ENCODE assay signal across 1 cellular context in the genomic region with DNA sequence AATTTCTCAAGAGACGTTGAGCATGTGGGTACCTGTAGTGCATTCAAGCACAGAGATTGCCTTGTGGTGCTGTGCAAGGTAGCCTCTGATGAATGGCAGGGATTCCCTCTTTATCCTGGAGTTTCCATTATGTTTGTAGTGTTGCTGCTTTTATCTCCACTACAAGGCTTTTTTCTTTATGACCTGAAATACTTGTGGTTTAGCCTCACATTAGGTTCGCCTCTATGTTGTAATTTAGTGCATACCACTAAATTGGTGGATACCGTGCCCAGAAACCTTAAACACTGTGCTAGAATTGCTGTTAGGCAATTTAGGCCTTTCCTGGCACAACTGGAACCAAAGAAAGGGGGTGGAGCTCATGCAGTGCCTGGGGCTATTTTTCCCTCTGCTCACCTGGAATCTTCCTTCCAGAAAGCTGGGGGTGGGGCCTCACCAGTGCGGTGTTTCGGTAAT.
A peak's percentile ranks its signal among the peaks of the same experiment; 100 is the strongest.
TF ChIP-seq lines count a peak whose summit lies in the region.

No MANE protein-coding gene starts in this region.

TF ChIP-seq in HEK293, 187 proteins besides CTCF, POLR2A, EP300 and RAD21 (continued from another document):
- TF ChIP-seq ZNF10 (tag by site-specific recombination; IDR thresholded peaks at IDR 0.05) (0 out of 2 replicates have a peak, but pooled peaks have one; percentile 12), ZNF660 (tag by site-specific recombination; IDR thresholded peaks at IDR 0.05) (no peak), ZNF837 (tag by site-specific recombination; IDR thresholded peaks at IDR 0.05) (no peak), ZNF184 (tag by site-specific recombination; IDR thresholded peaks at IDR 0.05) (no peak), KLF8 (tag by site-specific recombination; IDR thresholded peaks at IDR 0.05) (peak; percentile 26; the same call in 1 of the 2 replicates), ZNF560 (tag by site-specific recombination; IDR thresholded peaks at IDR 0.05; ENCODE audit: borderline replicate concordance) (no peak)
- TF ChIP-seq, protein P1, sequence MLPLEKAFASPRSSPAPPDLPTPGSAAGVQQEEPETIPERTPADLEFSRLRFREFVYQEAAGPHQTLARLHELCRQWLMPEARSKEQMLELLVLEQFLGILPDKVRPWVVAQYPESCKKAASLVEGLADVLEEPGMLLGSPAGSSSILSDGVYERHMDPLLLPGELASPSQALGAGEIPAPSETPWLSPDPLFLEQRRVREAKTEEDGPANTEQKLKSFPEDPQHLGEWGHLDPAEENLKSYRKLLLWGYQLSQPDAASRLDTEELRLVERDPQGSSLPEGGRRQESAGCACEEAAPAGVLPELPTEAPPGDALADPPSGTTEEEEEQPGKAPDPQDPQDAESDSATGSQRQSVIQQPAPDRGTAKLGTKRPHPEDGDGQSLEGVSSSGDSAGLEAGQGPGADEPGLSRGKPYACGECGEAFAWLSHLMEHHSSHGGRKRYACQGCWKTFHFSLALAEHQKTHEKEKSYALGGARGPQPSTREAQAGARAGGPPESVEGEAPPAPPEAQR (tag by site-specific recombination; IDR thresholded peaks at IDR 0.05), result no peak
- TF ChIP-seq, protein P2, sequence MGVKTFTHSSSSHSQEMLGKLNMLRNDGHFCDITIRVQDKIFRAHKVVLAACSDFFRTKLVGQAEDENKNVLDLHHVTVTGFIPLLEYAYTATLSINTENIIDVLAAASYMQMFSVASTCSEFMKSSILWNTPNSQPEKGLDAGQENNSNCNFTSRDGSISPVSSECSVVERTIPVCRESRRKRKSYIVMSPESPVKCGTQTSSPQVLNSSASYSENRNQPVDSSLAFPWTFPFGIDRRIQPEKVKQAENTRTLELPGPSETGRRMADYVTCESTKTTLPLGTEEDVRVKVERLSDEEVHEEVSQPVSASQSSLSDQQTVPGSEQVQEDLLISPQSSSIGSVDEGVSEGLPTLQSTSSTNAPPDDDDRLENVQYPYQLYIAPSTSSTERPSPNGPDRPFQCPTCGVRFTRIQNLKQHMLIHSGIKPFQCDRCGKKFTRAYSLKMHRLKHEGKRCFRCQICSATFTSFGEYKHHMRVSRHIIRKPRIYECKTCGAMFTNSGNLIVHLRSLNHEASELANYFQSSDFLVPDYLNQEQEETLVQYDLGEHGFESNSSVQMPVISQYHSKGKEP (tag by site-specific recombination; IDR thresholded peaks at IDR 0.05), result peak; percentile 59
